In genomic region chr4:90540536-90540935, GRCh38 we compare ENCODE assay signal across 26 cellular contexts.
"Had no signal": no experiment of that assay in that cellular context is flagged by ENCODE, and none has a peak within 500 bp of the region (broad histone marks: within the 10 kb centered on the region; RNA-seq: fewer than 3 reads in every experiment).

No MANE protein-coding gene starts in this region.

- DNase-seq: activated B cell treated with CpG ODN at 0.5 μM for 24 hours; activated CD4-positive, alpha-beta T cell treated with anti-CD3 and anti-CD28 coated beads for 48 hours; activated CD4-positive, alpha-beta T cell treated with anti-CD3 and anti-CD28 coated beads, Interleukin-2, amount 50 U/mL, for 1 hour; activated CD4-positive, alpha-beta T cell treated with anti-CD3 and anti-CD28 coated beads, Interleukin-2, amount 50 U/mL, for 48 hours; activated CD8-positive, alpha-beta memory T cell treated with anti-CD3 and anti-CD28 coated beads for 24 hours; activated CD8-positive, alpha-beta T cell treated with anti-CD3 and anti-CD28 coated beads for 36 hours; activated effector memory CD4-positive, alpha-beta T cell treated with Interleukin-2 at 50 U/mL for 16 hours; activated gamma-delta T cell treated with Interleukin-2 at 50 U/mL for 16 hours; activated naive CD4-positive, alpha-beta T cell treated with anti-CD3 and anti-CD28 coated beads, Interleukin-2, amount 50 U/mL, for 16 hours; activated naive CD4-positive, alpha-beta T cell treated with Interleukin-2 at 50 U/mL for 16 hours; activated T-cell treated with anti-CD3 and anti-CD28 coated beads, Interleukin-2, amount 50 U/mL, for 4 hours; amygdala; central memory CD4-positive, alpha-beta T cell; cerebellar nuclear complex; dorsolateral prefrontal cortex; effector memory CD4-positive, alpha-beta T cell; endodermal cell; erythroblast; foreskin fibroblast; head of caudate nucleus; T-helper 1 cell; T-helper 17 cell; T1000; WERI-Rb-1 had no signal

- ATAC-seq: activated CD4-positive, CD25-positive, alpha-beta regulatory T cell treated with anti-CD3 and anti-CD28 coated beads, Interleukin-2, amount 50 U/mL, for 24 hours; activated CD8-positive, alpha-beta T cell treated with anti-CD3 and anti-CD28 coated beads for 36 hours; activated T-cell treated with anti-CD3 and anti-CD28 coated beads, Interleukin-2, amount 50 U/mL, for 4 hours; activated T-helper 17 cell treated with anti-CD3 and anti-CD28 coated beads, Interleukin-2, amount 50 U/mL, for 72 hours; T-helper 17 cell had no signal
